In genomic region chr7:136874393-136875032, GRCh38 we compare ENCODE assay signal across 11 cellular contexts. TPM values are rescaled to one million over a fixed set of nuclear protein-coding genes. Genes with fewer than 3 reads are reported as not detected.
DNase-seq lines count a peak whose midpoint lies in the region; ATAC-seq and TF ChIP-seq lines count a peak whose summit lies in the region.
"Had no signal": no experiment of that assay in that cellular context is flagged by ENCODE, and none has a peak within 500 bp of the region (broad histone marks: within the 10 kb centered on the region; RNA-seq: fewer than 3 reads in every experiment).

No MANE protein-coding gene starts in this region.

- no peak overlapping the region for H3K4me3 Mint-ChIP-seq in mesothelial cell of epicardium
- no peak overlapping the region for H3K4me3 Mint-ChIP-seq in activated naive CD8-positive, alpha-beta T cell treated with anti-CD3 and anti-CD28 coated beads, Interleukin-2, amount 50 U/mL, for 24 hours
- H3K4me3 Mint-ChIP-seq: activated naive CD4-positive, alpha-beta T cell treated with anti-CD3 and anti-CD28 coated beads, Interleukin-2, amount 10 ng/mL, durations not matched to agents 7 days and 5 days had no signal

- ATAC-seq in activated naive CD8-positive, alpha-beta T cell treated with anti-CD3 and anti-CD28 coated beads, Interleukin-2, amount 50 U/mL, for 24 hours, result no peak
- ATAC-seq: mucosa of descending colon had no signal

- H3K79me2 ChIP-seq in Loucy (ENCODE audit: insufficient read depth, low read length), result no peaks in the 10 kb centered on the region

- no peaks in the 10 kb centered on the region for H3F3A ChIP-seq in Loucy (ENCODE audit: low read depth)

- H4K20me1 ChIP-seq in Loucy (ENCODE audit: insufficient read depth, low read length, poor library complexity, severe bottlenecking), result no peaks in the 10 kb centered on the region

- no peak overlapping the region for H3K27ac Mint-ChIP-seq in mesothelial cell of epicardium
- H3K27ac Mint-ChIP-seq in activated naive CD8-positive, alpha-beta T cell treated with anti-CD3 and anti-CD28 coated beads, Interleukin-2, amount 50 U/mL, for 24 hours, result no peak overlapping the region
- H3K27ac Mint-ChIP-seq: activated naive CD4-positive, alpha-beta T cell treated with anti-CD3 and anti-CD28 coated beads, Interleukin-2, amount 10 ng/mL, durations not matched to agents 7 days and 5 days had no signal

- DNase-seq in ELR (ENCODE audit: low read depth) (peak; percentile 49), astrocyte of the spinal cord (ENCODE audit: low read depth, low spot score) (peak; percentile 36), mesothelial cell of epicardium (ENCODE audit: low spot score in 2 of 2, unreplicated experiment in 2 of 2) (no peak), vagina (ENCODE audit: extremely low spot score in 2 of 2) (no peak)
- DNase-seq in stimulated activated CD4-positive, alpha-beta T cell treated with anti-CD3 and anti-CD28 coated beads, Interleukin-12 subunit alpha, Interleukin-12 subunit beta, amount 100 ng/mL, for 4 hours, result no peak
- DNase-seq in activated naive CD8-positive, alpha-beta T cell treated with anti-CD3 and anti-CD28 coated beads, Interleukin-2, amount 50 U/mL, for 24 hours, result no peak
- DNase-seq: activated naive CD4-positive, alpha-beta T cell treated with anti-CD3 and anti-CD28 coated beads, Interleukin-2, amount 10 ng/mL, durations not matched to agents 7 days and 5 days; mucosa of descending colon; NCI-H524 treated with DMSO at 0.1 percent for 48 hours; stimulated activated naive CD4-positive, alpha-beta T cell had no signal

- TF ChIP-seq CTCF in Loucy (conservative IDR thresholded peaks at IDR 0.05; ENCODE audit: low read length) (peak; percentile 56), astrocyte of the spinal cord (IDR thresholded peaks at IDR 0.05; ENCODE audit: low read depth, low read length) (peak; percentile 59), mesothelial cell of epicardium (IDR thresholded peaks at IDR 0.05; ENCODE audit: unreplicated experiment) (peak; percentile 41), vagina (IDR thresholded peaks at IDR 0.05) (no peak)

- H3K36me3 Mint-ChIP-seq in mesothelial cell of epicardium, result peaks cover 6% of the 10 kb centered on the region
- H3K36me3 Mint-ChIP-seq in activated naive CD8-positive, alpha-beta T cell treated with anti-CD3 and anti-CD28 coated beads, Interleukin-2, amount 50 U/mL, for 24 hours (ENCODE audit: low read depth), result no peaks in the 10 kb centered on the region
- H3K36me3 Mint-ChIP-seq: activated naive CD4-positive, alpha-beta T cell treated with anti-CD3 and anti-CD28 coated beads, Interleukin-2, amount 10 ng/mL, durations not matched to agents 7 days and 5 days had no signal

- peaks cover 42% of the 10 kb centered on the region for H3K27me3 Mint-ChIP-seq in mesothelial cell of epicardium (ENCODE audit: low read depth)
- H3K27me3 Mint-ChIP-seq in activated naive CD8-positive, alpha-beta T cell treated with anti-CD3 and anti-CD28 coated beads, Interleukin-2, amount 50 U/mL, for 24 hours, result peaks cover 21% of the 10 kb centered on the region

- no peak overlapping the region for H3K4me2 ChIP-seq in Loucy (ENCODE audit: low read depth, low read length, poor library complexity, severe bottlenecking)

- peaks cover 44% of the 10 kb centered on the region for H3K4me1 Mint-ChIP-seq in mesothelial cell of epicardium
- H3K4me1 Mint-ChIP-seq in activated naive CD8-positive, alpha-beta T cell treated with anti-CD3 and anti-CD28 coated beads, Interleukin-2, amount 50 U/mL, for 24 hours, result no peaks in the 10 kb centered on the region
- H3K4me1 Mint-ChIP-seq: activated naive CD4-positive, alpha-beta T cell treated with anti-CD3 and anti-CD28 coated beads, Interleukin-2, amount 10 ng/mL, durations not matched to agents 7 days and 5 days had no signal

- H3K27me3 ChIP-seq in Loucy (ENCODE audit: insufficient read depth, low read length, poor library complexity, severe bottlenecking), result no peaks in the 10 kb centered on the region
- H3K27me3 ChIP-seq in vagina, result no peaks in the 10 kb centered on the region

- no peak overlapping the region for H2AFZ ChIP-seq in Loucy (ENCODE audit: low read length)

- H3K36me3 ChIP-seq in Loucy (ENCODE audit: insufficient read depth, low read length), result no peaks in the 10 kb centered on the region
- no peaks in the 10 kb centered on the region for H3K36me3 ChIP-seq in vagina

- H3K9me2 ChIP-seq in Loucy (replicated peaks; ENCODE audit: low read depth, low read length), result no peaks in the 10 kb centered on the region

- in situ Hi-C loops in astrocyte of the spinal cord (cut with HindIII; ENCODE audit: low sequenced_read_pairs), result no loop called here

- H3K9me3 Mint-ChIP-seq in mesothelial cell of epicardium, result no peaks in the 10 kb centered on the region
- H3K9me3 Mint-ChIP-seq in activated naive CD8-positive, alpha-beta T cell treated with anti-CD3 and anti-CD28 coated beads, Interleukin-2, amount 50 U/mL, for 24 hours, result no peaks in the 10 kb centered on the region
- H3K9me3 Mint-ChIP-seq: activated naive CD4-positive, alpha-beta T cell treated with anti-CD3 and anti-CD28 coated beads, Interleukin-2, amount 10 ng/mL, durations not matched to agents 7 days and 5 days had no signal

- H3K4me1 ChIP-seq in Loucy (ENCODE audit: insufficient read depth, low read length, poor library complexity, severe bottlenecking) (no peaks in the 10 kb centered on the region), vagina (peaks cover 21% of the 10 kb centered on the region)

- H3K9me3 ChIP-seq in Loucy (ENCODE audit: insufficient read depth, low read depth, low read length) (no peaks in the 10 kb centered on the region), vagina (no peaks in the 10 kb centered on the region)
- H3K9me3 ChIP-seq: mucosa of descending colon had no signal

- intact Hi-C loops in vagina (cut with DNase I), result no loop called here

- H3K9ac ChIP-seq in Loucy (ENCODE audit: low read depth, low read length, poor library complexity, severe bottlenecking), result no peak overlapping the region

- TF ChIP-seq POLR2A in vagina (IDR thresholded peaks at IDR 0.05), result no peak

- H3K4me3 ChIP-seq in Loucy (ENCODE audit: low read length, poor library complexity, severe bottlenecking), result no peak overlapping the region
- no peak overlapping the region for H3K4me3 ChIP-seq in astrocyte of the spinal cord (ENCODE audit: low read depth, low read length)
- no peak overlapping the region for H3K4me3 ChIP-seq in vagina
- H3K4me3 ChIP-seq: mucosa of descending colon had no signal

- H3K27ac ChIP-seq in vagina, result no peak overlapping the region

RNA-seq across cellular contexts. Expression of gene CHRM2, which starts 6.1 kb away (rescaled TPM):
- 40.9 to 47.7 TPM (median 41.6 TPM) in 3 replicates for total RNA-seq in mesothelial cell of epicardium
- total RNA-seq in vagina, result 1.2 TPM

Comparison
In these comparisons a context has a peak if more than half of its experiments do, and no peak if none do; other contexts are left out.
1. DNase-seq: peak in ELR (single experiment) and astrocyte of the spinal cord (single experiment); none in mesothelial cell of epicardium (0 of 2), vagina (0 of 2), stimulated activated CD4-positive, alpha-beta T cell treated with anti-CD3 and anti-CD28 coated beads, Interleukin-12 subunit alpha, Interleukin-12 subunit beta, amount 100 ng/mL, for 4 hours (single experiment) and activated naive CD8-positive, alpha-beta T cell treated with anti-CD3 and anti-CD28 coated beads, Interleukin-2, amount 50 U/mL, for 24 hours (single experiment).
2. CTCF ChIP-seq: peak in Loucy (single experiment), astrocyte of the spinal cord (single experiment) and mesothelial cell of epicardium (single experiment); none in vagina (0 of 3).
3. RNA of gene CHRM2, which starts 6.1 kb away (total RNA-seq): 40.9 to 47.7 TPM in mesothelial cell of epicardium; 1.2 TPM in vagina (single experiment); every median in the first group is over 10 times any median in the second.